Comparison of ENCODE assay signal across 2 cellular contexts in genomic region chr4:145099653-145100052, GRCh38.
TF ChIP-seq lines count a peak whose summit lies in the region.

No MANE protein-coding gene starts in this region.

TF ChIP-seq in HCT116, 20 proteins besides CTCF, POLR2A, EP300 and RAD21 (continued from another document):
- TF ChIP-seq CBX3 (IDR thresholded peaks at IDR 0.05; ENCODE audit: low read depth) (no peak), ATF3 (IDR thresholded peaks at IDR 0.05) (no peak), FOSL1 (IDR thresholded peaks at IDR 0.05; ENCODE audit: low read depth) (no peak), MAX (IDR thresholded peaks at IDR 0.05) (no peak), SIN3A (IDR thresholded peaks at IDR 0.05; ENCODE audit: low read depth) (no peak), EZH2 (IDR thresholded peaks at IDR 0.05) (no peak), REST (IDR thresholded peaks at IDR 0.05; ENCODE audit: low read depth) (no peak), ZBTB33 (IDR thresholded peaks at IDR 0.05; ENCODE audit: extremely low read depth, insufficient replicate concordance, low read length) (no peak), EGR1 (IDR thresholded peaks at IDR 0.05; ENCODE audit: low read depth) (no peak), ZNF274 (IDR thresholded peaks at IDR 0.05; ENCODE audit: low read depth, low read length) (no peak), CEBPB (IDR thresholded peaks at IDR 0.05; ENCODE audit: low read depth) (no peak), ELF1 (IDR thresholded peaks at IDR 0.05; ENCODE audit: borderline replicate concordance, low read depth) (no peak), SRF (IDR thresholded peaks at IDR 0.05; ENCODE audit: low read depth) (no peak), POLR2AphosphoS5 (IDR thresholded peaks at IDR 0.05; ENCODE audit: low read depth, low read length) (no peak), YY1 (IDR thresholded peaks at IDR 0.05; ENCODE audit: extremely low read depth, insufficient replicate concordance, low read depth, low read length) (no peak), ZFX (IDR thresholded peaks at IDR 0.05) (no peak), TCF7L2 (IDR thresholded peaks at IDR 0.05; ENCODE audit: borderline replicate concordance, extremely low read depth, insufficient read depth, insufficient read length) (no peak), SP1 (IDR thresholded peaks at IDR 0.05; ENCODE audit: low read depth) (no peak)

TF ChIP-seq in liver, 16 proteins besides CTCF, POLR2A, EP300 and RAD21 (continued from another document):
- TF ChIP-seq HNF4G (IDR thresholded peaks at IDR 0.05) (no peak), MAX (IDR thresholded peaks at IDR 0.05) (no peak), REST (IDR thresholded peaks at IDR 0.05) (no peak), YY1 (IDR thresholded peaks at IDR 0.05) (no peak), NR2F2 (IDR thresholded peaks at IDR 0.05) (no peak), ZBTB33 (IDR thresholded peaks at IDR 0.05) (no peak), TAF1 (conservative IDR thresholded peaks at IDR 0.05) (no peak), HNF4A (conservative IDR thresholded peaks at IDR 0.05) (no peak), FOXA2 (IDR thresholded peaks at IDR 0.05) (no peak), SP1 (IDR thresholded peaks at IDR 0.05) (no peak), EGR1 (IDR thresholded peaks at IDR 0.05; ENCODE audit: low read depth in 2 of 2) (no peak), ATF3 (IDR thresholded peaks at IDR 0.05) (no peak), FOXA1 (IDR thresholded peaks at IDR 0.05) (no peak)
